8 cellular contexts compared by ENCODE assay signal in genomic region chr10:17665742-17666141, GRCh38. TPM values are rescaled to one million over a fixed set of nuclear protein-coding genes. Genes with fewer than 3 reads are reported as not detected.
DNase-seq lines count a peak whose midpoint lies in the region; ATAC-seq, FAIRE-seq and TF ChIP-seq lines count a peak whose summit lies in the region.

No MANE protein-coding gene starts in this region.

- TF ChIP-seq CTCF in AG10803 (conservative IDR thresholded peaks at IDR 0.05; ENCODE audit: low read length): no peak
- TF ChIP-seq CTCF in pancreas (IDR thresholded peaks at IDR 0.05): no peak

- WGBS in pancreas, 2 donors: 61% methylated on average over 4 of the region's 4 CpGs

- peak; percentile 93 for DNase-seq in AG10803 (ENCODE audit: low read depth)
- DNase-seq in SJSA1 (ENCODE audit: low read depth in 1 of 2, low spot score in 2 of 2): peak; percentile 49 to 79
- DNase-seq in fibroblast of peridontal ligament (ENCODE audit: extremely low read depth): peak; percentile 99
- no peak for DNase-seq in pancreas
- no peak for DNase-seq in NOMO-1 treated with dmso at 0.1 percent for 144 hours (lab: John Stamatoyannopoulos, UW; ENCODE audit: unreplicated experiment)
- DNase-seq in stimulated activated naive CD4-positive, alpha-beta T cell (lab: John Stamatoyannopoulos, UW): no peak

- peak in 2 of 4 donors; percentile 56 to 73 for ATAC-seq in pancreas
- ATAC-seq in HG03469 (IDR thresholded peaks at IDR 0.05; ENCODE audit: unreplicated experiment): no peak
- ATAC-seq in GM18868 (IDR thresholded peaks at IDR 0.05; ENCODE audit: unreplicated experiment): no peak

- H3K36me3 ChIP-seq in SJSA1 (peaks cover 25% of the 10 kb centered on the region), pancreas (no peaks in the 10 kb centered on the region)

- H3K4me1 ChIP-seq in SJSA1 (replicated peaks) (peaks cover 31% of the 10 kb centered on the region), pancreas (peaks cover 0 to 11% (median 9%) of the 10 kb centered on the region in 3 donors)

- peak; percentile 97 for FAIRE-seq in pancreas (lab: Jason Lieb, UNC)

- H3K27me3 ChIP-seq in SJSA1 (replicated peaks) (no peaks in the 10 kb centered on the region), pancreas (no peaks in the 10 kb centered on the region)

- no peaks in the 10 kb centered on the region for H3K9me3 ChIP-seq in SJSA1 (replicated peaks)
- H3K9me3 ChIP-seq in pancreas: no peaks in the 10 kb centered on the region

- intact Hi-C loops in pancreas (cut with DNase I): no loop called here

- peak overlapping the region; percentile 40 for H3K4me3 ChIP-seq in AG10803 (ENCODE audit: low read length)
- H3K4me3 ChIP-seq in SJSA1: no peak overlapping the region
- H3K4me3 ChIP-seq in pancreas: no peak overlapping the region

- peak overlapping the region; percentile 96 for H3K27ac ChIP-seq in SJSA1
- peak overlapping the region in 1 of 4 donors; percentile 45 for H3K27ac ChIP-seq in pancreas

RNA-seq across cellular contexts. Expression of gene STAM, which starts 21.8 kb away (rescaled TPM):
- total RNA-seq in SJSA1 (2014; rRNA removed; shearing (Covaris generic)): 20.0 and 33.8 TPM in 2 replicates
- 10 to 100 TPM in 4 of 6 donors, 1 to 10 TPM in 2; 8.4 to 15.4 (median 12.2) TPM for total RNA-seq in pancreas
- polyA plus RNA-seq in pancreas: 1 to 10 TPM; 5.4 to 7.7 TPM

RNA-seq across cellular contexts. Expression of gene HACD1, which starts 48.6 kb away (rescaled TPM):
- 105 and 139 TPM in 2 replicates for total RNA-seq in SJSA1 (2014; rRNA removed; shearing (Covaris generic))
- 1 to 10 TPM in 4 of 6 donors, under 1 TPM in 2; 0.46 to 8.2 (median 2.8) TPM for total RNA-seq in pancreas
- 1 to 10 TPM; 3.7 to 6.0 TPM for polyA plus RNA-seq in pancreas

Comparison
In these comparisons a context has a peak if more than half of its experiments do, and no peak if none do; other contexts are left out.
1. DNase-seq: peak in AG10803 (single experiment), SJSA1 (2 of 2) and fibroblast of peridontal ligament (single experiment); none in pancreas (0 of 6), NOMO-1 treated with dmso at 0.1 percent for 144 hours (single experiment) and stimulated activated naive CD4-positive, alpha-beta T cell (0 of 6).
2. RNA of gene HACD1, which starts 48.6 kb away (total RNA-seq): 105 to 139 TPM in SJSA1; 0.46 to 8.2 TPM in pancreas; every median in the first group is over 10 times any median in the second.